In the genomic region with DNA sequence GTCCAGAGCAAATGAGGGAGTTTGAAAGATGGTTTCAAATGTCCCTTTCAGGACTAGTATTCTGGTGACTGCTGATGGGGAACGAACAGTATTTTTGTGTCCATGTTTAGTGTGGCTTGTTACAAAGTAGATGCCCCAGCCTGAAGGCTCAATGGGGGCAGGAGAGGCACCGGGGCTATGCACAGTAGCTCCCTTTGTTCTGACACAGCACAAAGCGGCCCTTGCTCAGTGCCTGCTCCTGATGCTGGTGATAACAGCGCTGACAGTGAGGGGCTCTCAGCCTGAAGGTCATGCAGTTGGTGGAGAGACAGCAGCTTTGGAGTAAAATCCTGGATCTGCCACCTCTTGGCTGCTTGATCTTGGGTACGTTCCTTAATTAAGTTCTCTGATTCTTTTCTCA, we compare ENCODE assay signal across 18 cellular contexts.
"Had no signal": no experiment of that assay in that cellular context is flagged by ENCODE, and none has a peak within 500 bp of the region (broad histone marks: within the 10 kb centered on the region; RNA-seq: fewer than 3 reads in every experiment).

No MANE protein-coding gene starts in this region.

- DNase-seq: colonic mucosa; dermis blood vessel endothelial cell; esophagus squamous epithelium; foreskin fibroblast; heart left ventricle; hippocampal formation; kidney glomerular epithelial cell; natural killer cell; ovary; retina; spleen; stimulated activated CD4-positive, alpha-beta T cell treated with anti-CD3 and anti-CD28 coated beads, Interleukin-15, amount 100 ng/mL, for 24 hours; stimulated activated CD4-positive, alpha-beta T cell treated with anti-CD3 and anti-CD28 coated beads, Interleukin-1b, Interleukin-23, amount 100 ng/mL, for 48 hours; stimulated activated CD4-positive, alpha-beta T cell treated with anti-CD3 and anti-CD28 coated beads, Interleukin-4, amount 100 ng/mL, for 24 hours; trophoblast cell had no signal

- H3K27ac ChIP-seq: colonic mucosa, esophagus squamous epithelium, gastroesophageal sphincter, heart left ventricle, neural progenitor cell, ovary, prostate gland, spleen had no signal
